Comparison of ENCODE assay signal across 23 cellular contexts in the genomic region with DNA sequence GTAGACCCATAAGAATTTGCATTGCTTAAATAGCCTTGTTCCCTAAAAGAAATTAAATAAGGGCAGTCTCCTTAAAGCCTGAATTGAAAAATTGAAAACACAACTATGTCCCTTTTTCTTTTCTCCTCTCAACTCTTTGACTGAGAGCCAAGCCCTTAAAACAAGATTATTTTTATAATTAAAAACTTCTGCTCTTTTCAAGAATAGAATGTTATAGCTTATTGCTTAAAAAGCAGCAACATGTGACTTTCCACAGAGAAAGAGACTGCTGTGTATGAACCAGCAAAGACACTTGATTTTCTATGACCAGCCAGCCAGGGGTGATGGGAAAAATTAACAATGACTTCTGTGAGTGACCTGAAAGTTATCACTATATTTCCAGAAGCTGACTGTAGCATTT.
"Had no signal": no experiment of that assay in that cellular context is flagged by ENCODE, and none has a peak within 500 bp of the region (broad histone marks: within the 10 kb centered on the region; RNA-seq: fewer than 3 reads in every experiment).

No MANE protein-coding gene starts in this region.

- H3K4me3 Mint-ChIP-seq: effector memory CD8-positive, alpha-beta T cell; naive thymus-derived CD8-positive, alpha-beta T cell; nephron progenitor cell; stimulated activated memory B cell treated with anti-CD40 and anti-IgM and Interleukin-4, amounts not matched to agents 10 μg/mL and 1 μg/mL and 100 μg/mL, for 72 hours had no signal

- DNase-seq: central memory CD4-positive, alpha-beta T cell; effector memory CD8-positive, alpha-beta T cell; foreskin keratinocyte; glutamatergic neuron; heart right ventricle; hippocampal formation; left cardiac atrium; left ventricle myocardium inferior; lower lobe of right lung; naive thymus-derived CD8-positive, alpha-beta T cell; nephron progenitor cell; nucleus accumbens; posterior cingulate gyrus; psoas muscle; right cardiac atrium; spleen; stimulated activated CD4-positive, alpha-beta T cell treated with anti-CD3 and anti-CD28 coated beads, Interleukin-4, amount 100 ng/mL, for 4 hours; stimulated activated naive CD8-positive, alpha-beta T cell treated with anti-CD3 and anti-CD28 coated beads, Interleukin-15, Interleukin-2, amounts not matched to agents 100 U/mL and 50 U/mL, for 24 hours; upper lobe of left lung had no signal

- H3K4me3 ChIP-seq: heart right ventricle, left ventricle myocardium inferior, lower lobe of right lung, psoas muscle, skin epidermis, spleen, thoracic aorta, tibial nerve, upper lobe of left lung had no signal

- H3K9me3 ChIP-seq: heart right ventricle, left ventricle myocardium inferior, lower lobe of right lung, psoas muscle, spleen, thoracic aorta, tibial nerve, upper lobe of left lung had no signal

- ATAC-seq: effector memory CD8-positive, alpha-beta T cell; foreskin keratinocyte; heart right ventricle; left cardiac atrium; lower lobe of right lung; naive thymus-derived CD8-positive, alpha-beta T cell; psoas muscle; right cardiac atrium; stimulated activated memory B cell treated with anti-CD40 and anti-IgM and Interleukin-4, amounts not matched to agents 10 μg/mL and 1 μg/mL and 100 μg/mL, for 72 hours; stimulated activated naive CD8-positive, alpha-beta T cell treated with anti-CD3 and anti-CD28 coated beads, Interleukin-15, Interleukin-2, amounts not matched to agents 100 U/mL and 50 U/mL, for 24 hours had no signal

- H3K4me1 ChIP-seq: foreskin keratinocyte, heart right ventricle, left ventricle myocardium inferior, lower lobe of right lung, psoas muscle, spleen, tibial nerve, upper lobe of left lung had no signal

- H3K4me1 Mint-ChIP-seq: naive thymus-derived CD8-positive, alpha-beta T cell; nephron progenitor cell; stimulated activated memory B cell treated with anti-CD40 and anti-IgM and Interleukin-4, amounts not matched to agents 10 μg/mL and 1 μg/mL and 100 μg/mL, for 72 hours had no signal

- H3K27me3 ChIP-seq: foreskin keratinocyte, heart right ventricle, spleen, tibial nerve, upper lobe of left lung had no signal

- H3K9me3 Mint-ChIP-seq: effector memory CD8-positive, alpha-beta T cell; naive thymus-derived CD8-positive, alpha-beta T cell; stimulated activated memory B cell treated with anti-CD40 and anti-IgM and Interleukin-4, amounts not matched to agents 10 μg/mL and 1 μg/mL and 100 μg/mL, for 72 hours had no signal

- H3K36me3 ChIP-seq: heart right ventricle, left ventricle myocardium inferior, lower lobe of right lung, spleen, thoracic aorta, tibial nerve, upper lobe of left lung had no signal

- H3K27ac ChIP-seq: foreskin keratinocyte, heart right ventricle, left ventricle myocardium inferior, lower lobe of right lung, psoas muscle, spleen, thoracic aorta, tibial nerve, upper lobe of left lung had no signal

- H3K36me3 Mint-ChIP-seq: stimulated activated memory B cell treated with anti-CD40 and anti-IgM and Interleukin-4, amounts not matched to agents 10 μg/mL and 1 μg/mL and 100 μg/mL, for 72 hours had no signal

- H3K27ac Mint-ChIP-seq: effector memory CD8-positive, alpha-beta T cell; naive thymus-derived CD8-positive, alpha-beta T cell; nephron progenitor cell; stimulated activated memory B cell treated with anti-CD40 and anti-IgM and Interleukin-4, amounts not matched to agents 10 μg/mL and 1 μg/mL and 100 μg/mL, for 72 hours had no signal
